ENCODE assay signal across 10 cellular contexts in genomic region chr6:107786709-107787588, GRCh38. TPM values are rescaled to one million over a fixed set of nuclear protein-coding genes. Genes with fewer than 3 reads are reported as not detected.
DNase-seq lines count a peak whose midpoint lies in the region; ATAC-seq, FAIRE-seq and TF ChIP-seq lines count a peak whose summit lies in the region.
"Had no signal": no experiment of that assay in that cellular context is flagged by ENCODE, and none has a peak within 500 bp of the region (broad histone marks: within the 10 kb centered on the region; RNA-seq: fewer than 3 reads in every experiment).

No MANE protein-coding gene starts in this region.

- H3K4me2 ChIP-seq in HepG2 (ENCODE audit: low read depth, low read length) = no peak overlapping the region

- H3K27me3 Mint-ChIP-seq in CD8-positive, alpha-beta T cell (ENCODE audit: low read depth) = no peaks in the 10 kb centered on the region
- H3K27me3 Mint-ChIP-seq in activated naive CD8-positive, alpha-beta T cell treated with anti-CD3 and anti-CD28 coated beads, Interleukin-2, amount 10 ng/mL, durations not matched to agents 7 days and 5 days = no peaks in the 10 kb centered on the region

- peak overlapping the region; percentile 72 for H3K4me3 Mint-ChIP-seq in CD8-positive, alpha-beta T cell
- peak overlapping the region; percentile 75 for H3K4me3 Mint-ChIP-seq in activated naive CD8-positive, alpha-beta T cell treated with anti-CD3 and anti-CD28 coated beads, Interleukin-2, amount 10 ng/mL, durations not matched to agents 7 days and 5 days

- peaks cover 87% of the 10 kb centered on the region for H3K4me1 Mint-ChIP-seq in CD8-positive, alpha-beta T cell (ENCODE audit: low read depth)
- H3K4me1 Mint-ChIP-seq in activated naive CD8-positive, alpha-beta T cell treated with anti-CD3 and anti-CD28 coated beads, Interleukin-2, amount 10 ng/mL, durations not matched to agents 7 days and 5 days = peaks cover 51% of the 10 kb centered on the region

- H3K4me1 ChIP-seq in CD8-positive, alpha-beta T cell (ENCODE audit: insufficient read depth, low read length) = peaks cover 78% of the 10 kb centered on the region
- no peaks in the 10 kb centered on the region for H3K4me1 ChIP-seq in HepG2 (ENCODE audit: insufficient read depth, low read length)

- H4K20me1 ChIP-seq in HepG2 (ENCODE audit: insufficient read depth, low read length) = no peaks in the 10 kb centered on the region

- CTCF ChIA-PET in CD8-positive, alpha-beta T cell (lab: Charles Lee) = interaction anchor here (0.6 to 5.0 kb wide), 11 partner anchors 20 to 74 kb away, joined by 3 to 34 read pairs (median 3); partner anchors contain the start of gene SCML4
- CTCF ChIA-PET in HepG2 (lab: Yijun Ruan, JAX; ENCODE audit: low intra/inter-chr PET ratio, low total read pairs) = no interaction called here

- no peaks in the 10 kb centered on the region for H3K79me2 ChIP-seq in HepG2 (ENCODE audit: insufficient read depth, low read length)

- peak in 6 of 7 experiments; percentile 32 to 75 (median 50) for DNase-seq in CD8-positive, alpha-beta T cell
- peak; percentile 68 for DNase-seq in Jurkat, Clone E6-1 (ENCODE audit: low read depth, low spot score)
- DNase-seq in activated naive CD8-positive, alpha-beta T cell treated with anti-CD3 and anti-CD28 coated beads, Interleukin-2, amount 10 ng/mL, durations not matched to agents 7 days and 5 days = no peak
- DNase-seq in SW 1271 (lab: John Stamatoyannopoulos, UW) (no peak), SKM-1 (lab: John Stamatoyannopoulos, UW; ENCODE audit: unreplicated experiment) (no peak), NCI-H774 (lab: John Stamatoyannopoulos, UW) (no peak), HepG2 (ENCODE audit: low spot score) (no peak)
- DNase-seq: hippocampal formation had no signal

- no peak for TF ChIP-seq EP300 in HepG2 (IDR thresholded peaks at IDR 0.05; ENCODE audit: low read depth in 2 of 2, low read length in 2 of 2)
- no peak for TF ChIP-seq EP300 in HepG2 (CRISPR knock-in tag; IDR thresholded peaks at IDR 0.05; ENCODE audit: borderline replicate concordance)

- H3K27ac Mint-ChIP-seq in CD8-positive, alpha-beta T cell = peak overlapping the region; percentile 85
- H3K27ac Mint-ChIP-seq in activated naive CD8-positive, alpha-beta T cell treated with anti-CD3 and anti-CD28 coated beads, Interleukin-2, amount 10 ng/mL, durations not matched to agents 7 days and 5 days = peak overlapping the region; percentile 87

- H2AFZ ChIP-seq in HepG2 (ENCODE audit: low read length) = no peak overlapping the region

- BruUV-seq in HepG2 (replicated peaks; lab: Mats Ljungman, UMichigan) = no TSS peak

- H3K9ac ChIP-seq in HepG2 (ENCODE audit: insufficient read depth, low read depth, low read length) = no peak overlapping the region

- TF ChIP-seq RAD21 in HepG2 (CRISPR knock-in tag; IDR thresholded peaks at IDR 0.05) = no peak

- no peaks in the 10 kb centered on the region for H3K27me3 ChIP-seq in CD8-positive, alpha-beta T cell (ENCODE audit: insufficient read depth, low read length)
- H3K27me3 ChIP-seq in HepG2 (ENCODE audit: control insufficient read depth in 1 of 2, insufficient read depth in 2 of 2, low read length in 2 of 2) = peaks cover 0 to 29% of the 10 kb centered on the region in 2 experiments; a peak in 4 of 5 replicates

- no peaks in the 10 kb centered on the region for H3K9me3 Mint-ChIP-seq in CD8-positive, alpha-beta T cell
- H3K9me3 Mint-ChIP-seq in activated naive CD8-positive, alpha-beta T cell treated with anti-CD3 and anti-CD28 coated beads, Interleukin-2, amount 10 ng/mL, durations not matched to agents 7 days and 5 days = no peaks in the 10 kb centered on the region

- peaks cover 18% of the 10 kb centered on the region for H3K36me3 Mint-ChIP-seq in CD8-positive, alpha-beta T cell
- H3K36me3 Mint-ChIP-seq in activated naive CD8-positive, alpha-beta T cell treated with anti-CD3 and anti-CD28 coated beads, Interleukin-2, amount 10 ng/mL, durations not matched to agents 7 days and 5 days = peaks cover 10% of the 10 kb centered on the region

- H3K27ac ChIP-seq in CD8-positive, alpha-beta T cell (ENCODE audit: low read depth, low read length) = peak overlapping the region; percentile 29
- H3K27ac ChIP-seq in HepG2 (ENCODE audit: extremely low read length, insufficient read depth, low read length) = no peak overlapping the region

- TF ChIP-seq POLR2A in HepG2 (IDR thresholded peaks at IDR 0.05; ENCODE audit: insufficient read depth in 1 of 2, low read depth in 2 of 2, low read length in 2 of 2) = no peak

- WGBS in HepG2 (ENCODE audit: low lambda C conversion rate) = 34% methylated on average over 10 of the region's 10 CpGs

- peak overlapping the region; percentile 7 for H3K4me3 ChIP-seq in CD8-positive, alpha-beta T cell (ENCODE audit: low read depth, low read length)
- H3K4me3 ChIP-seq in Jurkat, Clone E6-1 (ENCODE audit: low read length) = no peak overlapping the region
- no peak overlapping the region for H3K4me3 ChIP-seq in HepG2 (replicated peaks in 1 of 3; ENCODE audit: insufficient read depth in 1 of 3, low read depth in 2 of 3, low read length in 3 of 3)

- in situ Hi-C loops in HepG2 (cut with HindIII; ENCODE audit: extremely low pct_ligation_motif_present, low pct_unique_long_range_greater_than_20kb) = no loop called here

- no peaks in the 10 kb centered on the region for H3K36me3 ChIP-seq in CD8-positive, alpha-beta T cell (ENCODE audit: insufficient read depth, low read length)
- no peaks in the 10 kb centered on the region for H3K36me3 ChIP-seq in HepG2 (replicated peaks in 1 of 2; ENCODE audit: control insufficient read depth in 1 of 2, insufficient read depth in 2 of 2, low read length in 2 of 2)

- no peak for TF ChIP-seq CTCF in CD8-positive, alpha-beta T cell (IDR thresholded peaks at IDR 0.05)
- no peak for TF ChIP-seq CTCF in HepG2 (CRISPR knock-in tag; IDR thresholded peaks at IDR 0.05)

- no peak for FAIRE-seq in HepG2 (lab: Jason Lieb, UNC)
- FAIRE-seq: G401.6 had no signal

- intact Hi-C loops in CD8-positive, alpha-beta T cell (cut with DNase I, micrococcal nuclease) = loop anchor here (1.0 to 5.0 kb wide), 5 partner anchors 9 to 50 kb away; partner anchors contain the start of gene SCML4 (in 1 of the 2)
- intact Hi-C loops in HepG2 (cut with micrococcal nuclease; ENCODE audit: unreplicated experiment) = no loop called here

- no peaks in the 10 kb centered on the region for H3K9me3 ChIP-seq in CD8-positive, alpha-beta T cell (ENCODE audit: low read length)
- H3K9me3 ChIP-seq in HepG2 (ENCODE audit: low read length) = no peaks in the 10 kb centered on the region

- peak; percentile 75 for ATAC-seq in CD8-positive, alpha-beta T cell
- ATAC-seq in GM19463 (IDR thresholded peaks at IDR 0.05; ENCODE audit: unreplicated experiment) (peak; percentile 58), HepG2 (no peak)
- ATAC-seq in activated naive CD8-positive, alpha-beta T cell treated with anti-CD3 and anti-CD28 coated beads, Interleukin-2, amount 10 ng/mL, durations not matched to agents 7 days and 5 days (ENCODE audit: low read depth) = peak; percentile 82

- POLR2A ChIA-PET in CD8-positive, alpha-beta T cell (lab: Charles Lee) = interaction anchor here (0.7 to 5.8 kb wide), 13 partner anchors 11 to 78 kb away, joined by 3 to 83 read pairs (median 4); partner anchors contain the start of gene SCML4
- POLR2A ChIA-PET in activated naive CD8-positive, alpha-beta T cell treated with anti-CD3 and anti-CD28 coated beads, Interleukin-2, amount 10 ng/mL, durations not matched to agents 7 days and 5 days (lab: Charles Lee) = interaction anchor here (0.7 to 4.7 kb wide), 8 partner anchors 34 to 83 kb away, joined by 3 to 86 read pairs (median 12); partner anchors contain the start of gene SCML4
- POLR2A ChIA-PET in HepG2 (lab: Yijun Ruan, JAX) = no interaction called here

TF ChIP-seq in HepG2, 621 proteins besides CTCF, POLR2A, EP300 and RAD21:
- TF ChIP-seq TAF15 (IDR thresholded peaks at IDR 0.05; ENCODE audit: low read depth, low read length, poor library complexity, severe bottlenecking) = no peak

RNA-seq across cellular contexts. Expression of gene SCML4, which starts 37.2 kb away (rescaled TPM):
- total RNA-seq in CD8-positive, alpha-beta T cell = 10 to 100 TPM; 34.7 to 36.7 TPM
- polyA plus RNA-seq in Jurkat, Clone E6-1 (2012; ENCODE audit: insufficient read depth, insufficient read length) = not detected
- total RNA-seq in activated naive CD8-positive, alpha-beta T cell treated with anti-CD3 and anti-CD28 coated beads, Interleukin-2, amount 10 ng/mL, durations not matched to agents 7 days and 5 days = 10 to 100 TPM; 62.6 to 68.7 TPM
- total RNA-seq in HepG2 (2016; rRNA removed; fragmentation: Illumina TruSeq; extraction: Trizol) = not detected in 2 replicates
- not detected in 2 replicates for total RNA-seq in HepG2 (2016; cell fraction: cytosol; rRNA removed; fragmentation: Illumina TruSeq; extraction: Trizol; ENCODE audit: low read depth)
- total RNA-seq in HepG2 (2016; cell fraction: insoluble cytoplasmic fraction; rRNA removed; fragmentation: Illumina TruSeq; extraction: Trizol) = not detected in 2 replicates
- not detected in 2 replicates for total RNA-seq in HepG2 (2016; cell fraction: membrane; rRNA removed; fragmentation: Illumina TruSeq; extraction: Trizol)
- total RNA-seq in HepG2 (2016; cell fraction: nucleus; rRNA removed; fragmentation: Illumina TruSeq; extraction: Trizol) = not detected in 2 replicates
- 0.05 TPM in 1 of 2 replicates, not detected in the other for polyA plus RNA-seq in HepG2 (2011; rRNA removed)
- 0.04 TPM in 1 of 2 replicates, not detected in the other for polyA plus RNA-seq in HepG2 (2011; cell fraction: cytosol; rRNA removed)
- polyA plus RNA-seq in HepG2 (2011; cell fraction: nucleus; rRNA removed) = 0.05 and 0.11 TPM in 2 replicates
- 0.89 TPM in 1 of 2 replicates, not detected in the other for polyA plus RNA-seq in HepG2 (2012)
- not detected in 2 replicates for polyA plus RNA-seq in HepG2 (2016; cell fraction: cytosol; fragmentation: Illumina TruSeq; extraction: Trizol; ENCODE audit: low read depth)
- not detected in 2 replicates for polyA plus RNA-seq in HepG2 (2016; cell fraction: insoluble cytoplasmic fraction; fragmentation: Illumina TruSeq; extraction: Trizol; ENCODE audit: low read depth)
- not detected in 2 replicates for polyA plus RNA-seq in HepG2 (2016; cell fraction: membrane; fragmentation: Illumina TruSeq; extraction: Trizol; ENCODE audit: low read depth)
- polyA plus RNA-seq in HepG2 (2016; cell fraction: nucleus; fragmentation: Illumina TruSeq; extraction: Trizol; ENCODE audit: insufficient read depth, low read depth) = not detected in 2 replicates
- polyA minus RNA-seq in HepG2 (2011; rRNA and poly(A)+ RNA removed; ENCODE audit: low replicate concordance) = not detected in 2 replicates
- polyA minus RNA-seq in HepG2 (2011; cell fraction: cytosol; rRNA and poly(A)+ RNA removed) = not detected in 2 replicates
- 0.13 and 0.37 TPM in 2 replicates for polyA minus RNA-seq in HepG2 (2011; cell fraction: nucleus; rRNA and poly(A)+ RNA removed)

Comparison
In these comparisons a context has a peak if more than half of its experiments do, and no peak if none do; other contexts are left out.
1. DNase-seq: peak in CD8-positive, alpha-beta T cell (6 of 7) and Jurkat, Clone E6-1 (single experiment); none in activated naive CD8-positive, alpha-beta T cell treated with anti-CD3 and anti-CD28 coated beads, Interleukin-2, amount 10 ng/mL, durations not matched to agents 7 days and 5 days (single experiment), SW 1271 (0 of 2), SKM-1 (single experiment), NCI-H774 (single experiment) and HepG2 (single experiment).
2. RNA of gene SCML4, which starts 37.2 kb away (total RNA-seq): 62.6 to 68.7 TPM in activated naive CD8-positive, alpha-beta T cell treated with anti-CD3 and anti-CD28 coated beads, Interleukin-2, amount 10 ng/mL, durations not matched to agents 7 days and 5 days and 34.7 to 36.7 TPM in CD8-positive, alpha-beta T cell; not detected in HepG2; every median in the first group is over 10 times any median in the second.